Comparison of ENCODE assay signal across 29 cellular contexts in the genomic region with DNA sequence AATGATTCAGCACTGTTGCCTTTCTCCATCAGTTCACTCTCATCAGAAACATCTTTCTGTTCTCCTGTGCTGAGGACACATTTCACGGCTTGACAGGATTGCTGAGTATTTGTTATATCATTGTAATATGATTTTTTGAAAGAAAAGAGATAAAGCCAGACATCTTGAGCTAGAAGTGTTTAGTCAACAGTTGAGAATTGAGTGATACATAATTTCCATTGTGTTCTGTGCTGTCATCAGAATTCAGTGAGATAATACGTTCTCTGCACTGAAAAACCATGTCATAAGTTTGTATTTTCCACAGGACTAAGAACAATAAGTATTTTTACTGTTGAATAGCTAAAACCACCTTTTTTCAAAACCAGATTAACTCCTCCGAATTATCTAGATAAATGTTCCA.
"Had no signal": no experiment of that assay in that cellular context is flagged by ENCODE, and none has a peak within 500 bp of the region (broad histone marks: within the 10 kb centered on the region; RNA-seq: fewer than 3 reads in every experiment).

No MANE protein-coding gene starts in this region.

- H3K27ac ChIP-seq: ovary, parathyroid adenoma, psoas muscle, right lobe of liver, sigmoid colon, suprapubic skin, testis, tibial artery, transverse colon, upper lobe of right lung, uterus had no signal

- H3K36me3 ChIP-seq: ovary, right lobe of liver, sigmoid colon, suprapubic skin, tibial artery, transverse colon, upper lobe of right lung, uterus had no signal

- H3K4me1 Mint-ChIP-seq: naive thymus-derived CD8-positive, alpha-beta T cell; nephron progenitor cell; neural crest cell; stimulated activated effector memory CD8-positive, alpha-beta T cell treated with anti-CD3 and anti-CD28 coated beads, Interleukin-12 subunit alpha, Interleukin-12 subunit beta, amount 100 ng/mL, for 72 hours; stimulated activated naive CD8-positive, alpha-beta T cell treated with anti-CD3 and anti-CD28 coated beads, Interleukin-15, amount 100 ng/mL, for 72 hours had no signal

- H3K4me1 ChIP-seq: parathyroid adenoma, psoas muscle, right lobe of liver, sigmoid colon, suprapubic skin, testis, tibial artery, transverse colon, upper lobe of right lung, uterus had no signal

- H3K9ac ChIP-seq: parathyroid adenoma had no signal

- H3K4me3 ChIP-seq: ovary, psoas muscle, right lobe of liver, sigmoid colon, suprapubic skin, testis, tibial artery, transverse colon, upper lobe of right lung, uterus had no signal

- H3K9me3 Mint-ChIP-seq: naive B cell; naive thymus-derived CD8-positive, alpha-beta T cell; natural killer cell treated with Interleukin-12 subunit alpha and Interleukin-12 subunit beta and Interleukin-15 and Interleukin-18, amount 100 ng/mL, for 72 hours; nephron progenitor cell; neural crest cell; stimulated activated effector memory CD8-positive, alpha-beta T cell treated with anti-CD3 and anti-CD28 coated beads, Interleukin-12 subunit alpha, Interleukin-12 subunit beta, amount 100 ng/mL, for 72 hours; stimulated activated naive CD8-positive, alpha-beta T cell treated with anti-CD3 and anti-CD28 coated beads, Interleukin-15, amount 100 ng/mL, for 72 hours; type B pancreatic cell had no signal

- H3K27ac Mint-ChIP-seq: naive B cell; naive thymus-derived CD8-positive, alpha-beta T cell; natural killer cell treated with Interleukin-12 subunit alpha and Interleukin-12 subunit beta and Interleukin-15 and Interleukin-18, amount 100 ng/mL, for 72 hours; nephron progenitor cell; stimulated activated effector memory CD8-positive, alpha-beta T cell treated with anti-CD3 and anti-CD28 coated beads, Interleukin-12 subunit alpha, Interleukin-12 subunit beta, amount 100 ng/mL, for 72 hours; type B pancreatic cell had no signal

- H3K27me3 Mint-ChIP-seq: progenitor cell of endocrine pancreas had no signal

- H3K27me3 ChIP-seq: ovary, right lobe of liver, sigmoid colon, suprapubic skin, testis, tibial artery, transverse colon, upper lobe of right lung, uterus had no signal

- ATAC-seq: naive thymus-derived CD8-positive, alpha-beta T cell; natural killer cell treated with Interleukin-12 subunit alpha and Interleukin-12 subunit beta and Interleukin-15 and Interleukin-18, amount 100 ng/mL, for 72 hours; psoas muscle; right cardiac atrium; right lobe of liver; stimulated activated effector memory CD8-positive, alpha-beta T cell treated with anti-CD3 and anti-CD28 coated beads, Interleukin-12 subunit alpha, Interleukin-12 subunit beta, amount 100 ng/mL, for 72 hours; stimulated activated naive CD8-positive, alpha-beta T cell treated with anti-CD3 and anti-CD28 coated beads, Interleukin-15, amount 100 ng/mL, for 72 hours; stimulated activated naive CD8-positive, alpha-beta T cell treated with anti-CD3 and anti-CD28 coated beads, Interleukin-15, Interleukin-2, amounts not matched to agents 100 U/mL and 50 U/mL, for 24 hours had no signal

- H3K36me3 Mint-ChIP-seq: naive B cell; naive thymus-derived CD8-positive, alpha-beta T cell; natural killer cell treated with Interleukin-12 subunit alpha and Interleukin-12 subunit beta and Interleukin-15 and Interleukin-18, amount 100 ng/mL, for 72 hours; stimulated activated effector memory CD8-positive, alpha-beta T cell treated with anti-CD3 and anti-CD28 coated beads, Interleukin-12 subunit alpha, Interleukin-12 subunit beta, amount 100 ng/mL, for 72 hours; type B pancreatic cell had no signal

- H3K9me3 ChIP-seq: ovary, psoas muscle, right lobe of liver, sigmoid colon, suprapubic skin, testis, tibial artery, transverse colon, upper lobe of right lung, uterus had no signal

- H2AFZ ChIP-seq: parathyroid adenoma had no signal

- H3K4me3 Mint-ChIP-seq: naive B cell; naive thymus-derived CD8-positive, alpha-beta T cell; natural killer cell treated with Interleukin-12 subunit alpha and Interleukin-12 subunit beta and Interleukin-15 and Interleukin-18, amount 100 ng/mL, for 72 hours; nephron progenitor cell; neural crest cell; stimulated activated effector memory CD8-positive, alpha-beta T cell treated with anti-CD3 and anti-CD28 coated beads, Interleukin-12 subunit alpha, Interleukin-12 subunit beta, amount 100 ng/mL, for 72 hours; stimulated activated naive CD8-positive, alpha-beta T cell treated with anti-CD3 and anti-CD28 coated beads, Interleukin-15, amount 100 ng/mL, for 72 hours; type B pancreatic cell had no signal

- DNase-seq: naive B cell; naive thymus-derived CD8-positive, alpha-beta T cell; nephron progenitor cell; occipital lobe; ovary; posterior cingulate gyrus; psoas muscle; right cardiac atrium; right lobe of liver; sigmoid colon; small intestine; stimulated activated CD4-positive, alpha-beta T cell treated with anti-CD3 and anti-CD28 coated beads, Interleukin-15, amount 100 ng/mL, for 24 hours; stimulated activated CD4-positive, alpha-beta T cell treated with anti-CD3 and anti-CD28 coated beads, Interleukin-4, amount 100 ng/mL, for 24 hours; stimulated activated naive CD4-positive, alpha-beta T cell; stimulated activated naive CD8-positive, alpha-beta T cell treated with anti-CD3 and anti-CD28 coated beads, Interleukin-15, amount 100 ng/mL, for 72 hours; stimulated activated naive CD8-positive, alpha-beta T cell treated with anti-CD3 and anti-CD28 coated beads, Interleukin-15, Interleukin-2, amounts not matched to agents 100 U/mL and 50 U/mL, for 24 hours; substantia nigra; testis; tibial artery; transverse colon; upper lobe of right lung; uterus had no signal
